Comparison of ENCODE assay signal across 10 cellular contexts in genomic region chr6:31680226-31680840, GRCh38. TPM values are rescaled to one million over a fixed set of nuclear protein-coding genes. Genes with fewer than 3 reads are reported as not detected.
A peak's percentile ranks its signal among the peaks of the same experiment; 100 is the strongest.
DNase-seq lines count a peak whose midpoint lies in the region; ATAC-seq, FAIRE-seq and TF ChIP-seq lines count a peak whose summit lies in the region.
"Had no signal": no experiment of that assay in that cellular context is flagged by ENCODE, and none has a peak within 500 bp of the region (broad histone marks: within the 10 kb centered on the region; RNA-seq: fewer than 3 reads in every experiment).

No MANE protein-coding gene starts in this region.

- H3K4me3 Mint-ChIP-seq in activated T-cell treated with anti-CD3 and anti-CD28 coated beads, Interleukin-2, amount 50 U/mL, for 4 hours = peak overlapping the region; percentile 78
- H3K4me3 Mint-ChIP-seq in astrocyte (ENCODE audit: unreplicated experiment) = peak overlapping the region; percentile 51

- H2AFZ ChIP-seq in astrocyte (ENCODE audit: low read depth, low read length) = peak overlapping the region; percentile 68

- no peak overlapping the region for H3K18ac ChIP-seq in mesendoderm (ENCODE audit: low read length)

- H3K9ac ChIP-seq in astrocyte (ENCODE audit: low read length) (peak overlapping the region; percentile 76), mesendoderm (ENCODE audit: low read length) (peak overlapping the region; percentile 49)

- no peak overlapping the region for H2AK5ac ChIP-seq in mesendoderm (ENCODE audit: low read length)

- H2BK15ac ChIP-seq in mesendoderm (replicated peaks; ENCODE audit: low read depth) = no peak overlapping the region

- FAIRE-seq in astrocyte (lab: Jason Lieb, UNC) = no peak
- FAIRE-seq: colon had no signal

- no peaks in the 10 kb centered on the region for H3K36me3 Mint-ChIP-seq in activated T-cell treated with anti-CD3 and anti-CD28 coated beads, Interleukin-2, amount 50 U/mL, for 4 hours (ENCODE audit: insufficient read depth)
- peaks cover 11% of the 10 kb centered on the region for H3K36me3 Mint-ChIP-seq in astrocyte (ENCODE audit: low read depth, unreplicated experiment)

- H3K27ac ChIP-seq in astrocyte (ENCODE audit: low read depth, low read length) (no peak overlapping the region), mesendoderm (ENCODE audit: low read depth, low read length) (no peak overlapping the region), thyroid gland (peak overlapping the region; percentile 4 to 80 (median 79))

- H3K27me3 ChIP-seq in astrocyte (ENCODE audit: insufficient read depth, low read length) (no peaks in the 10 kb centered on the region), mesendoderm (ENCODE audit: insufficient read depth, low read length, poor library complexity) (no peaks in the 10 kb centered on the region), thyroid gland (no peaks in the 10 kb centered on the region)

- no peak for TF ChIP-seq POLR2A in thyroid gland (IDR thresholded peaks at IDR 0.05)

- H3K9me3 ChIP-seq in astrocyte (ENCODE audit: insufficient read depth, low read depth, low read length) (no peaks in the 10 kb centered on the region), thyroid gland (no peaks in the 10 kb centered on the region)

- H3K79me2 ChIP-seq in astrocyte (ENCODE audit: insufficient read depth, low read length) (no peaks in the 10 kb centered on the region), mesendoderm (ENCODE audit: control insufficient read depth, insufficient read depth, low read length) (no peaks in the 10 kb centered on the region)

- H3K4me3 ChIP-seq in astrocyte (ENCODE audit: insufficient read depth, low read depth, low read length) (peak overlapping the region; percentile 63), mesendoderm (ENCODE audit: low read length) (no peak overlapping the region), thyroid gland (replicated peaks in 1 of 3) (no peak overlapping the region)

- H2BK5ac ChIP-seq in mesendoderm (ENCODE audit: low read length) = no peak overlapping the region

- peaks cover 11% of the 10 kb centered on the region for H3K4me1 ChIP-seq in astrocyte (ENCODE audit: insufficient read depth, low read length)
- H3K4me1 ChIP-seq in mesendoderm (ENCODE audit: control insufficient read depth, low read depth, low read length) = no peaks in the 10 kb centered on the region
- H3K4me1 ChIP-seq in thyroid gland = peaks cover 10 to 18% of the 10 kb centered on the region in 2 donors

- no peak overlapping the region for H3K27ac Mint-ChIP-seq in astrocyte (ENCODE audit: unreplicated experiment)

- intact Hi-C loops in thyroid gland (cut with DNase I) = loop anchor here (5.0 kb wide), 1 partner anchor 152 kb away; no protein-coding TSS in a partner anchor

- H4K8ac ChIP-seq in mesendoderm (ENCODE audit: low read depth, low read length) = no peak overlapping the region

- peak in 1 of 2 donors; percentile 30 for ATAC-seq in activated T-cell treated with anti-CD3 and anti-CD28 coated beads, Interleukin-2, amount 50 U/mL, for 4 hours
- ATAC-seq in GM18861 (IDR thresholded peaks at IDR 0.05; ENCODE audit: unreplicated experiment) = no peak

- H3K4me2 ChIP-seq in astrocyte (ENCODE audit: low read length) = peak overlapping the region; percentile 96
- H3K4me2 ChIP-seq in mesendoderm (ENCODE audit: low read length) = no peak overlapping the region

- no peak overlapping the region for H3K4ac ChIP-seq in mesendoderm (ENCODE audit: low read depth, low read length)

- H4K20me1 ChIP-seq in astrocyte (ENCODE audit: insufficient read depth, low read length) = no peaks in the 10 kb centered on the region

- no CpG with 5 or more reads among the region's 6 CpGs for WGBS in mesendoderm (ENCODE audit: extremely low coverage, insufficient coverage, low lambda C conversion rate)
- WGBS in thyroid gland, 2 donors = 26 to 36% methylated on average over 6 of the region's 6 CpGs

- no peak overlapping the region for H3K23ac ChIP-seq in mesendoderm (ENCODE audit: low read length)

- H3K4me1 Mint-ChIP-seq in activated T-cell treated with anti-CD3 and anti-CD28 coated beads, Interleukin-2, amount 50 U/mL, for 4 hours (ENCODE audit: low read depth) = peaks cover 19% of the 10 kb centered on the region
- H3K4me1 Mint-ChIP-seq in astrocyte (ENCODE audit: low read depth, unreplicated experiment) = peaks cover 7% of the 10 kb centered on the region

- DNase-seq in activated T-cell treated with anti-CD3 and anti-CD28 coated beads, Interleukin-2, amount 50 U/mL, for 4 hours = no peak
- no peak for DNase-seq in activated T-cell treated with anti-CD3 and anti-CD28 coated beads for 4 hours
- DNase-seq in astrocyte (ENCODE audit: low read depth) = no peak
- DNase-seq in mesendoderm = no peak
- no peak for DNase-seq in thyroid gland
- DNase-seq in UCSD-AML1 (lab: John Stamatoyannopoulos, UW; ENCODE audit: unreplicated experiment) = no peak
- DNase-seq in activated CD4-positive, CD25-positive, alpha-beta regulatory T cell treated with anti-CD3 and anti-CD28 coated beads, Interleukin-2, amount 50 U/mL, for 72 hours = no peak

- no peaks in the 10 kb centered on the region for H3K9me3 Mint-ChIP-seq in activated T-cell treated with anti-CD3 and anti-CD28 coated beads, Interleukin-2, amount 50 U/mL, for 4 hours
- no peaks in the 10 kb centered on the region for H3K9me3 Mint-ChIP-seq in astrocyte (ENCODE audit: unreplicated experiment)

- H3K27me3 Mint-ChIP-seq in activated T-cell treated with anti-CD3 and anti-CD28 coated beads, Interleukin-2, amount 50 U/mL, for 4 hours (ENCODE audit: low read depth) = no peaks in the 10 kb centered on the region
- peaks cover 12% of the 10 kb centered on the region for H3K27me3 Mint-ChIP-seq in astrocyte (ENCODE audit: low read depth, unreplicated experiment)

- no peak overlapping the region for H2BK120ac ChIP-seq in mesendoderm (ENCODE audit: low read depth, low read length)

- peak overlapping the region; percentile 67 for H3K56ac ChIP-seq in mesendoderm (ENCODE audit: low read length)

- no peaks in the 10 kb centered on the region for H3K79me1 ChIP-seq in mesendoderm (ENCODE audit: low read length)

- TF ChIP-seq CTCF in astrocyte (IDR thresholded peaks at IDR 0.05; ENCODE audit: insufficient read depth, low read depth, low read length) = no peak
- no peak for TF ChIP-seq CTCF in thyroid gland (IDR thresholded peaks at IDR 0.05)

- no peak overlapping the region for H4K5ac ChIP-seq in mesendoderm (ENCODE audit: low read length)

- peaks cover 3% of the 10 kb centered on the region for H3K36me3 ChIP-seq in astrocyte (ENCODE audit: insufficient read depth, low read length)
- no peaks in the 10 kb centered on the region for H3K36me3 ChIP-seq in mesendoderm (ENCODE audit: control insufficient read depth, insufficient read depth, low read length)
- H3K36me3 ChIP-seq in thyroid gland = no peaks in the 10 kb centered on the region

RNA-seq across cellular contexts. Expression of gene LY6G5C, which starts 0.5 kb away (rescaled TPM):
- total RNA-seq in activated T-cell treated with anti-CD3 and anti-CD28 coated beads, Interleukin-2, amount 50 U/mL, for 4 hours = 1 to 10 TPM; 2.3 to 3.8 (median 3.1) TPM
- total RNA-seq in astrocyte = 2.9 and 3.9 TPM in 2 replicates
- 1.3 TPM for polyA plus RNA-seq in mesendoderm (2013, experiment 1 of 2)
- 0.90 TPM for polyA plus RNA-seq in mesendoderm (2013, experiment 2 of 2)
- total RNA-seq in thyroid gland = 1 to 10 TPM in 1 of 4 donors, under 1 TPM in 2, not detected in 1; 0.54 to 7.9 (median 0.83) TPM
- total RNA-seq: SK-MEL-5 had no signal

RNA-seq across cellular contexts. Expression of gene LY6G5B, which starts 10.6 kb away (rescaled TPM):
- 10 to 100 TPM; 22.6 to 24.0 (median 22.9) TPM for total RNA-seq in activated T-cell treated with anti-CD3 and anti-CD28 coated beads, Interleukin-2, amount 50 U/mL, for 4 hours
- total RNA-seq in astrocyte (17.5 and 20.3 TPM in 2 replicates), thyroid gland (10 to 100 TPM in 2 of 4 donors, 1 to 10 TPM in 2; 4.4 to 11.8 (median 9.4) TPM)
- polyA plus RNA-seq in mesendoderm (2013, experiment 1 of 2) = 10.5 TPM
- 12.0 TPM for polyA plus RNA-seq in mesendoderm (2013, experiment 2 of 2)

RNA-seq across cellular contexts. Expression of gene CSNK2B, which starts 14.5 kb away (rescaled TPM):
- 100 to 1,000 TPM; 301 to 311 (median 307) TPM for total RNA-seq in activated T-cell treated with anti-CD3 and anti-CD28 coated beads, Interleukin-2, amount 50 U/mL, for 4 hours
- 200 and 208 TPM in 2 replicates for total RNA-seq in astrocyte
- 302 TPM for polyA plus RNA-seq in mesendoderm (2013, experiment 1 of 2)
- 314 TPM for polyA plus RNA-seq in mesendoderm (2013, experiment 2 of 2)
- total RNA-seq in thyroid gland = 100 to 1,000 TPM; 181 to 264 (median 206) TPM

RNA-seq across cellular contexts. Expression of gene GPANK1, which starts 15.5 kb away (rescaled TPM):
- 10 to 100 TPM; 34.9 to 37.8 (median 37.5) TPM for total RNA-seq in activated T-cell treated with anti-CD3 and anti-CD28 coated beads, Interleukin-2, amount 50 U/mL, for 4 hours
- 11.7 and 13.8 TPM in 2 replicates for total RNA-seq in astrocyte
- polyA plus RNA-seq in mesendoderm (2013, experiment 1 of 2) = 51.9 TPM
- 51.4 TPM for polyA plus RNA-seq in mesendoderm (2013, experiment 2 of 2)
- total RNA-seq in thyroid gland = 10 to 100 TPM; 15.7 to 23.2 (median 22.1) TPM

RNA-seq across cellular contexts. Expression of gene C6orf47, which starts 19.8 kb away (rescaled TPM):
- total RNA-seq in activated T-cell treated with anti-CD3 and anti-CD28 coated beads, Interleukin-2, amount 50 U/mL, for 4 hours = 10 to 100 TPM; 17.1 to 18.3 (median 18.2) TPM
- total RNA-seq in astrocyte (14.7 and 15.5 TPM in 2 replicates), thyroid gland (10 to 100 TPM; 23.6 to 32.3 (median 28.7) TPM)
- polyA plus RNA-seq in mesendoderm (2013, experiment 1 of 2) = 7.4 TPM
- polyA plus RNA-seq in mesendoderm (2013, experiment 2 of 2) = 7.6 TPM

Comparison
In these comparisons a context has a peak if more than half of its experiments do, and no peak if none do; other contexts are left out.
1. H3K27ac ChIP-seq: peak in thyroid gland (3 of 3); none in astrocyte (single experiment) and mesendoderm (single experiment).